Comparison of ENCODE assay signal across 8 cellular contexts in genomic region chr4:82284475-82284857, GRCh38.
DNase-seq lines count a peak whose midpoint lies in the region; ATAC-seq and TF ChIP-seq lines count a peak whose summit lies in the region.

No MANE protein-coding gene starts in this region.

- peak overlapping the region; percentile 67 to 91 (median 83) for H3K4me2 ChIP-seq in BLaER1 treated with 17β-estradiol and CSF1 and Interleukin-3, amounts not matched to agents 10 nM and 100 nM

- no peaks in the 10 kb centered on the region for H3K36me3 ChIP-seq in BLaER1 treated with 17β-estradiol and CSF1 and Interleukin-3, amounts not matched to agents 10 nM and 100 nM

- H3K4me1 Mint-ChIP-seq in nephron, result peaks cover 4% of the 10 kb centered on the region

- ATAC-seq in GM19452 (IDR thresholded peaks at IDR 0.05; ENCODE audit: unreplicated experiment) (no peak), HG03439 (IDR thresholded peaks at IDR 0.05; ENCODE audit: unreplicated experiment) (no peak)

- H3K9me3 ChIP-seq in BLaER1 treated with 17β-estradiol and CSF1 and Interleukin-3, amounts not matched to agents 10 nM and 100 nM (replicated peaks in 1 of 11), result no peaks in the 10 kb centered on the region

- intact Hi-C loops in dorsolateral prefrontal cortex (cut with DNase I), result loop anchor here (2.0 to 10.0 kb wide), 4 partner anchors 88 to 1000 kb away; partner anchors contain the start of genes COQ2 (in 1 of the 2), ENOPH1 (in 1 of the 2), HNRNPD (in 1 of the 2) and HNRNPDL (in 1 of the 2)

- no peak overlapping the region for H3K27ac ChIP-seq in BLaER1 treated with 17β-estradiol and CSF1 and Interleukin-3, amounts not matched to agents 10 nM and 100 nM
- peak overlapping the region in 42 of 59 donors; percentile 1 to 89 (median 74) for H3K27ac ChIP-seq in dorsolateral prefrontal cortex

- H3K27me3 Mint-ChIP-seq in nephron (ENCODE audit: low read depth), result peaks cover 9% of the 10 kb centered on the region

- no peak for TF ChIP-seq CTCF in dorsolateral prefrontal cortex (IDR thresholded peaks at IDR 0.05 in 54 of 56, conservative IDR thresholded peaks at IDR 0.05 in 2 of 56; ENCODE audit: low read depth in 1 of 56, partially characterized antibody in 56 of 56)
- no peak for TF ChIP-seq CTCF in nephron (IDR thresholded peaks at IDR 0.05; ENCODE audit: unreplicated experiment in 3 of 3)

- H3K27ac Mint-ChIP-seq in nephron, result peak overlapping the region in 2 of 3 experiments; percentile 14 to 26

- peak overlapping the region; percentile 80 to 82 (median 82) for H3K4me3 Mint-ChIP-seq in nephron

- H3K4me3 ChIP-seq in BLaER1 treated with 17β-estradiol and CSF1 and Interleukin-3, amounts not matched to agents 10 nM and 100 nM, result peak overlapping the region; percentile 42 to 67 (median 56)
- peak overlapping the region; percentile 42 to 77 (median 65) for H3K4me3 ChIP-seq in dorsolateral prefrontal cortex

- no peaks in the 10 kb centered on the region for H3K9me3 Mint-ChIP-seq in nephron

- peak; percentile 46 for DNase-seq in NCI-H2227 (lab: John Stamatoyannopoulos, UW; ENCODE audit: unreplicated experiment)
- DNase-seq in dorsolateral prefrontal cortex, result no peak
- no peak for DNase-seq in activated effector memory CD4-positive, alpha-beta T cell treated with Interleukin-2 at 50 U/mL for 16 hours
- no peak for DNase-seq in OCI-M2 (lab: John Stamatoyannopoulos, UW; ENCODE audit: unreplicated experiment)

- peak overlapping the region in 10 of 11 experiments; percentile 2 to 55 (median 34); a peak in 10 of 22 replicates for H3K9ac ChIP-seq in BLaER1 treated with 17β-estradiol and CSF1 and Interleukin-3, amounts not matched to agents 10 nM and 100 nM

- H3K27me3 ChIP-seq in BLaER1 treated with 17β-estradiol and CSF1 and Interleukin-3, amounts not matched to agents 10 nM and 100 nM, result peaks cover 0 to 3% (median 0%) of the 10 kb centered on the region in 11 experiments; a peak in 1 of 22 replicates
- no peaks in the 10 kb centered on the region for H3K27me3 ChIP-seq in dorsolateral prefrontal cortex

- no peaks in the 10 kb centered on the region for H4K20me1 ChIP-seq in BLaER1 treated with 17β-estradiol and CSF1 and Interleukin-3, amounts not matched to agents 10 nM and 100 nM

- H3K4me1 ChIP-seq in BLaER1 treated with 17β-estradiol and CSF1 and Interleukin-3, amounts not matched to agents 10 nM and 100 nM, result peaks cover 0 to 30% (median 18%) of the 10 kb centered on the region in 10 experiments; a peak in 16 of 20 replicates

- H3K36me3 Mint-ChIP-seq in nephron (ENCODE audit: low read depth), result no peaks in the 10 kb centered on the region

Comparison
In these comparisons a context has a peak if more than half of its experiments do, and no peak if none do; other contexts are left out.
1. H3K27ac ChIP-seq: peak in dorsolateral prefrontal cortex (42 of 59); none in BLaER1 treated with 17β-estradiol and CSF1 and Interleukin-3, amounts not matched to agents 10 nM and 100 nM (0 of 11).